ENCODE assay signal across 8 cellular contexts in genomic region chr4:5051210-5051691, GRCh38. TPM values are rescaled to one million over a fixed set of nuclear protein-coding genes. Genes with fewer than 3 reads are reported as not detected.
DNase-seq lines count a peak whose midpoint lies in the region; ATAC-seq and TF ChIP-seq lines count a peak whose summit lies in the region.

TSS of gene STK32B (plus strand) at chr4:5051480.

- CTCF ChIA-PET in CD4-positive, alpha-beta T cell (lab: Charles Lee), result no interaction called here

- intact Hi-C loops in CD4-positive, alpha-beta T cell (cut with DNase I, micrococcal nuclease), result no loop called here
- intact Hi-C loops in transverse colon (cut with DNase I; ENCODE audit: low total_unique reads), result no loop called here

- H3K27ac ChIP-seq in CD4-positive, alpha-beta T cell (ENCODE audit: low read depth, low read length), result no peak within 1 kb of the TSS
- H3K27ac ChIP-seq in esophagus (ENCODE audit: low read depth in 2 of 2, low read length in 1 of 2) (no peak within 1 kb of the TSS), mucosa of rectum (ENCODE audit: low read depth in 2 of 2, low read length in 2 of 2) (no peak within 1 kb of the TSS), transverse colon (peak within 1 kb of the TSS in 2 of 4 donors; percentile 1 to 11)

- peak within 1 kb of the TSS; percentile 33 to 34 for H3K9ac ChIP-seq in mucosa of rectum (ENCODE audit: low read depth in 1 of 2, low read length in 2 of 2)

- no peaks in the 10 kb centered on the region for H3K9me3 Mint-ChIP-seq in CD4-positive, alpha-beta T cell

- no peaks in the 10 kb centered on the region for H3K36me3 Mint-ChIP-seq in CD4-positive, alpha-beta T cell (ENCODE audit: low read depth)
- H3K36me3 Mint-ChIP-seq in T-helper 17 cell (ENCODE audit: low read depth), result peaks cover 7% of the 10 kb centered on the region

- no peak for TF ChIP-seq POLR2A in transverse colon (IDR thresholded peaks at IDR 0.05)

- no peak for TF ChIP-seq CTCF in CD4-positive, alpha-beta T cell (IDR thresholded peaks at IDR 0.05)
- no peak for TF ChIP-seq CTCF in transverse colon (IDR thresholded peaks at IDR 0.05)

- H3K4me1 ChIP-seq in HAP-1 (peaks cover 5% of the 10 kb centered on the region), esophagus (ENCODE audit: control insufficient read depth in 2 of 2, insufficient read depth in 2 of 2, low read length in 1 of 2) (no peaks in the 10 kb centered on the region), mucosa of rectum (ENCODE audit: control insufficient read depth in 2 of 2, insufficient read depth in 2 of 2, low read length in 2 of 2) (peaks cover 2 to 4% of the 10 kb centered on the region in 2 donors), transverse colon (peaks cover 0 to 6% (median 5%) of the 10 kb centered on the region in 4 donors)

- H3K27me3 ChIP-seq in CD4-positive, alpha-beta T cell (ENCODE audit: control insufficient read depth, insufficient read depth, low read length), result peaks cover 33% of the 10 kb centered on the region
- peaks cover 3% of the 10 kb centered on the region; the same call in 1 of the 2 replicates for H3K27me3 ChIP-seq in HAP-1 (ENCODE audit: low read depth)
- H3K27me3 ChIP-seq in esophagus (ENCODE audit: control insufficient read depth in 1 of 2, insufficient read depth in 2 of 2, low read length in 2 of 2), result peaks cover 0 to 3% of the 10 kb centered on the region in 2 donors
- peaks cover 6 to 9% of the 10 kb centered on the region in 2 donors for H3K27me3 ChIP-seq in mucosa of rectum (ENCODE audit: control insufficient read depth in 2 of 2, insufficient read depth in 2 of 2, low read length in 2 of 2)
- H3K27me3 ChIP-seq in transverse colon, result peaks cover 18% of the 10 kb centered on the region

- H3K4me3 Mint-ChIP-seq in CD4-positive, alpha-beta T cell, result peak within 1 kb of the TSS; percentile 78
- peak within 1 kb of the TSS; percentile 85 for H3K4me3 Mint-ChIP-seq in T-helper 17 cell

- peaks cover 72% of the 10 kb centered on the region for H3K27me3 Mint-ChIP-seq in CD4-positive, alpha-beta T cell
- H3K27me3 Mint-ChIP-seq in T-helper 17 cell, result peaks cover 74% of the 10 kb centered on the region

- POLR2A ChIA-PET in CD4-positive, alpha-beta T cell (lab: Charles Lee), result no interaction called here

- ATAC-seq in CD4-positive, alpha-beta T cell (ENCODE audit: poor library complexity), result no peak
- ATAC-seq in T-helper 17 cell (no peak), HG03045 (IDR thresholded peaks at IDR 0.05; ENCODE audit: unreplicated experiment) (no peak), GM18909 (IDR thresholded peaks at IDR 0.05; ENCODE audit: poor library complexity, unreplicated experiment) (no peak)

- DNase-seq in CD4-positive, alpha-beta T cell, result no peak
- DNase-seq in HAP-1 (ENCODE audit: low spot score in 2 of 2), result peak; percentile 72 to 84
- no peak for DNase-seq in T-helper 17 cell
- peak; percentile 28 for DNase-seq in transverse colon

- TF ChIP-seq EP300 in transverse colon (IDR thresholded peaks at IDR 0.05; ENCODE audit: low read depth), result no peak

- peaks cover 11% of the 10 kb centered on the region for H3K4me1 Mint-ChIP-seq in CD4-positive, alpha-beta T cell (ENCODE audit: low read depth)
- H3K4me1 Mint-ChIP-seq in T-helper 17 cell, result peaks cover 13% of the 10 kb centered on the region

- H3K4me3 ChIP-seq in HAP-1, result peak within 1 kb of the TSS; percentile 29
- H3K4me3 ChIP-seq in esophagus (ENCODE audit: low read depth in 1 of 2, low read length in 2 of 2), result peak within 1 kb of the TSS; percentile 25 to 44
- H3K4me3 ChIP-seq in mucosa of rectum (ENCODE audit: low read length in 2 of 2), result peak within 1 kb of the TSS; percentile 57 to 67
- H3K4me3 ChIP-seq in transverse colon, result peak within 1 kb of the TSS; percentile 29 to 53 (median 46)

- no peak within 1 kb of the TSS for H3K27ac Mint-ChIP-seq in CD4-positive, alpha-beta T cell
- no peak within 1 kb of the TSS for H3K27ac Mint-ChIP-seq in T-helper 17 cell

- no peaks in the 10 kb centered on the region for H3K9me3 ChIP-seq in CD4-positive, alpha-beta T cell (ENCODE audit: control insufficient read depth, low read length)
- H3K9me3 ChIP-seq in HAP-1 (no peaks in the 10 kb centered on the region), T-helper 17 cell (ENCODE audit: control insufficient read depth, low read length, poor library complexity, severe bottlenecking) (no peaks in the 10 kb centered on the region), esophagus (ENCODE audit: control insufficient read depth in 2 of 2, insufficient read depth in 1 of 2, low read depth in 1 of 2, low read length in 1 of 2) (no peaks in the 10 kb centered on the region), mucosa of rectum (ENCODE audit: control insufficient read depth in 2 of 2, low read length in 2 of 2) (no peaks in the 10 kb centered on the region), transverse colon (no peaks in the 10 kb centered on the region)

- H3K36me3 ChIP-seq in HAP-1 (replicated peaks), result no peaks in the 10 kb centered on the region
- H3K36me3 ChIP-seq in esophagus (ENCODE audit: control insufficient read depth in 2 of 2, insufficient read depth in 2 of 2, low read length in 1 of 2), result no peaks in the 10 kb centered on the region
- H3K36me3 ChIP-seq in mucosa of rectum (ENCODE audit: control insufficient read depth in 2 of 2, insufficient read depth in 2 of 2, low read length in 2 of 2), result no peaks in the 10 kb centered on the region
- H3K36me3 ChIP-seq in transverse colon, result no peaks in the 10 kb centered on the region

- in situ Hi-C loops in HAP-1 (cut with MboI; ENCODE audit: low sequenced_read_pairs) (no loop called here), transverse colon (cut with MboI; ENCODE audit: low pct_ligation_motif_present in 1 of 4, low pct_unique_long_range_greater_than_20kb in 1 of 4, low sequenced_read_pairs in 3 of 4) (no loop called here)

- 1 to 2% methylated on average over 47 to 54 of the region's 54 CpGs for WGBS in esophagus, 2 donors
- whole genome bisulfite sequencing in transverse colon (ENCODE audit: low coverage in 1 of 2), 2 donors, result 2 to 7% methylated on average over 3 to 43 of the region's 54 CpGs

RNA-seq across cellular contexts. Expression of gene STK32B, which starts in this region (rescaled TPM):
- total RNA-seq in CD4-positive, alpha-beta T cell, result not detected
- total RNA-seq in T-helper 17 cell, result under 1 TPM in 1 of 2 donors, not detected in 1; 0.12 TPM
- polyA plus RNA-seq in esophagus, result under 1 TPM; 0.22 to 0.24 TPM
- 1 to 10 TPM in 1 of 4 donors, under 1 TPM in 3; 0.37 to 1.1 (median 0.64) TPM for total RNA-seq in transverse colon

Comparison
In these comparisons a context has a peak if more than half of its experiments do, and no peak if none do; other contexts are left out.
1. DNase-seq: peak in HAP-1 (2 of 2) and transverse colon (single experiment); none in CD4-positive, alpha-beta T cell (0 of 10) and T-helper 17 cell (0 of 3).
2. Peak in every context shown above with its lines, with median percentiles within 50 percentile points of each other: H3K4me3 ChIP-seq.